In genomic region chr17:19787733-19788357, GRCh38 we compare ENCODE assay signal across 20 cellular contexts. TPM values are rescaled to one million over a fixed set of nuclear protein-coding genes. Genes with fewer than 3 reads are reported as not detected.
DNase-seq lines count a peak whose midpoint lies in the region; ATAC-seq and TF ChIP-seq lines count a peak whose summit lies in the region.
"Had no signal": no experiment of that assay in that cellular context is flagged by ENCODE, and none has a peak within 500 bp of the region (broad histone marks: within the 10 kb centered on the region; RNA-seq: fewer than 3 reads in every experiment).

No MANE protein-coding gene starts in this region.

- H3K9ac ChIP-seq in smooth muscle cell (ENCODE audit: low read depth) = no peak overlapping the region

- CTCF ChIA-PET in HEK293 (lab: Yijun Ruan, JAX) (interaction anchor here (0.5 to 1.0 kb wide), 5 partner anchors 22 to 286 kb away, joined by 3 to 6 read pairs (median 3); no protein-coding TSS in a partner anchor), RWPE1 (lab: Yijun Ruan, JAX) (interaction anchor here (0.7 kb wide), 1 partner anchor 155 kb away, joined by 4 read pairs; no protein-coding TSS in a partner anchor)

- no peaks in the 10 kb centered on the region for H3K9me3 ChIP-seq in HEK293 (ENCODE audit: control insufficient read depth, insufficient read depth, low read depth, low read length)
- no peaks in the 10 kb centered on the region for H3K9me3 ChIP-seq in esophagus squamous epithelium
- H3K9me3 ChIP-seq in mucosa of descending colon = no peaks in the 10 kb centered on the region
- H3K9me3 ChIP-seq in smooth muscle cell (replicated peaks; ENCODE audit: low read depth) = no peaks in the 10 kb centered on the region
- H3K9me3 ChIP-seq: BE2C, heart left ventricle, left ventricle myocardium inferior, neutrophil had no signal

- peak; percentile 54 for ATAC-seq in mucosa of descending colon
- ATAC-seq: activated naive CD8-positive, alpha-beta T cell treated with anti-CD3 and anti-CD28 coated beads, Interleukin-2, amount 50 U/mL, for 24 hours had no signal

- H3K36me3 ChIP-seq in HEK293 (ENCODE audit: control insufficient read depth in 2 of 2, insufficient read depth in 1 of 2, low read length in 2 of 2) (peaks cover 52 to 71% of the 10 kb centered on the region in 2 experiments), esophagus squamous epithelium (peaks cover 0 to 93% (median under 1%) of the 10 kb centered on the region in 3 donors), mucosa of descending colon (ENCODE audit: low read depth) (no peaks in the 10 kb centered on the region), smooth muscle cell (ENCODE audit: low read depth) (peaks cover 3% of the 10 kb centered on the region)
- H3K36me3 ChIP-seq: BE2C, neutrophil had no signal

- H3K79me2 ChIP-seq in smooth muscle cell (ENCODE audit: low read depth) = no peaks in the 10 kb centered on the region

- POLR2A ChIA-PET in HEK293 (lab: Yijun Ruan, JAX) = no interaction called here
- POLR2A ChIA-PET in RWPE1 (lab: Yijun Ruan, JAX; ENCODE audit: low non-redundant PET) = no interaction called here

- intact Hi-C loops in esophagus squamous epithelium (cut with DNase I) (no loop called here), mucosa of descending colon (cut with DNase I, micrococcal nuclease) (no loop called here), posterior vena cava (cut with DNase I) (no loop called here)

- no peaks in the 10 kb centered on the region for H3F3A ChIP-seq in smooth muscle cell (ENCODE audit: low read depth)

- no peak overlapping the region for H2AFZ ChIP-seq in smooth muscle cell (ENCODE audit: low read depth)

- DNase-seq in RWPE1 (ENCODE audit: low spot score) (no peak), esophagus squamous epithelium (lab: John Stamatoyannopoulos, UW) (no peak), mucosa of descending colon (no peak), smooth muscle cell (lab: John Stamatoyannopoulos, UW; ENCODE audit: unreplicated experiment) (no peak), mesenteric fat pad (ENCODE audit: low spot score) (no peak), posterior vena cava (ENCODE audit: low spot score) (no peak)
- DNase-seq: activated CD4-positive, CD25-positive, alpha-beta regulatory T cell treated with anti-CD3 and anti-CD28 coated beads, Interleukin-2, amount 50 U/mL, for 72 hours; activated naive CD8-positive, alpha-beta T cell treated with anti-CD3 and anti-CD28 coated beads, Interleukin-2, amount 50 U/mL, for 24 hours; BE2C; dermis blood vessel endothelial cell; heart left ventricle; left ventricle myocardium inferior; NCI-H1436 treated with DMSO at 0.1 percent for 48 hours; NCI-H2171 treated with DMSO at 0.1 percent for 48 hours; NCI-H774; OCI-M1; Right ventricle myocardium superior; stimulated activated CD8-positive, alpha-beta memory T cell treated with anti-CD3 and anti-CD28 coated beads, Interleukin-4, amount 100 ng/mL, for 48 hours had no signal

- TF ChIP-seq CTCF in HEK293 (tag by site-specific recombination; IDR thresholded peaks at IDR 0.05) = no peak
- no peak for TF ChIP-seq CTCF in RWPE1 (conservative IDR thresholded peaks at IDR 0.05; ENCODE audit: low read depth)
- TF ChIP-seq CTCF in esophagus squamous epithelium (IDR thresholded peaks at IDR 0.05) = no peak
- TF ChIP-seq CTCF in mucosa of descending colon (IDR thresholded peaks at IDR 0.05) = no peak
- no peak for TF ChIP-seq CTCF in smooth muscle cell (IDR thresholded peaks at IDR 0.05; ENCODE audit: borderline replicate concordance, insufficient read depth, poor library complexity, severe bottlenecking)

- no peaks in the 10 kb centered on the region for H4K20me1 ChIP-seq in smooth muscle cell (ENCODE audit: low read depth)

- 56 to 59% methylated on average over 4 to 7 of the region's 7 CpGs for WGBS in esophagus squamous epithelium, 2 donors
- WGBS in smooth muscle cell (ENCODE audit: low lambda C conversion rate) = 90% methylated on average over 7 of the region's 7 CpGs

- H3K4me2 ChIP-seq in smooth muscle cell = no peak overlapping the region

- H3K27me3 ChIP-seq in esophagus squamous epithelium = no peaks in the 10 kb centered on the region
- no peaks in the 10 kb centered on the region for H3K27me3 ChIP-seq in smooth muscle cell (ENCODE audit: low read depth)
- H3K27me3 ChIP-seq: BE2C, heart left ventricle, neutrophil had no signal

- no peak overlapping the region for H3K27ac ChIP-seq in HEK293 (ENCODE audit: extremely low read depth, low read depth, low read length)
- H3K27ac ChIP-seq in RWPE1 = peak overlapping the region; percentile 51
- H3K27ac ChIP-seq in esophagus squamous epithelium = peak overlapping the region; percentile 37 to 69 (median 55)
- no peak overlapping the region for H3K27ac ChIP-seq in smooth muscle cell (ENCODE audit: low read depth)
- H3K27ac ChIP-seq: heart left ventricle, left ventricle myocardium inferior, neutrophil had no signal

- H3K4me3 ChIP-seq in HEK293 (ENCODE audit: low read depth, low read length) (no peak overlapping the region), esophagus squamous epithelium (no peak overlapping the region), mucosa of descending colon (no peak overlapping the region), smooth muscle cell (no peak overlapping the region)
- H3K4me3 ChIP-seq: heart left ventricle, left ventricle myocardium inferior had no signal

- TF ChIP-seq POLR2A in esophagus squamous epithelium (IDR thresholded peaks at IDR 0.05) = no peak

- H3K4me1 ChIP-seq in HEK293 (ENCODE audit: control insufficient read depth, insufficient read depth, low read length) (no peaks in the 10 kb centered on the region), esophagus squamous epithelium (peaks cover 11 to 46% (median 16%) of the 10 kb centered on the region in 3 donors), mucosa of descending colon (ENCODE audit: low read depth) (no peaks in the 10 kb centered on the region), smooth muscle cell (ENCODE audit: low read depth) (no peaks in the 10 kb centered on the region)
- H3K4me1 ChIP-seq: BE2C, heart left ventricle, left ventricle myocardium inferior had no signal

TF ChIP-seq in HEK293, 187 proteins besides CTCF, POLR2A, EP300 and RAD21:
- TF ChIP-seq ZFHX2 (tag by site-specific recombination; conservative IDR thresholded peaks at IDR 0.05) = peak; percentile 60
- TF ChIP-seq ZNF677 (tag by site-specific recombination; IDR thresholded peaks at IDR 0.05) = no peak

RNA-seq across cellular contexts. Expression of gene ALDH3A1, which starts 39.7 kb away (rescaled TPM):
- total RNA-seq in esophagus squamous epithelium = 1,000 to 10,000 TPM in 1 of 4 donors, 100 to 1,000 TPM in 3; 480 to 2,454 (median 606) TPM
- 1 to 10 TPM in 2 of 3 donors, under 1 TPM in 1; 0.60 to 5.9 (median 3.1) TPM for total RNA-seq in mucosa of descending colon
- 0.18 TPM in 1 of 2 replicates, not detected in the other for total RNA-seq in smooth muscle cell
- polyA plus RNA-seq in smooth muscle cell = not detected in 2 replicates
- total RNA-seq in mesenteric fat pad = 1.3 TPM
- under 1 TPM in 1 of 2 donors, not detected in 1; 0.46 TPM for total RNA-seq in posterior vena cava
- total RNA-seq: left ventricle myocardium inferior had no signal

Comparison
In these comparisons a context has a peak if more than half of its experiments do, and no peak if none do; other contexts are left out.
1. H3K27ac ChIP-seq: peak in RWPE1 (single experiment) and esophagus squamous epithelium (4 of 4); none in HEK293 (single experiment) and smooth muscle cell (single experiment).
2. RNA of gene ALDH3A1, which starts 39.7 kb away (total RNA-seq): 480 to 2,454 TPM in esophagus squamous epithelium; 0.60 to 5.9 TPM in mucosa of descending colon, 1.3 TPM in mesenteric fat pad (single experiment), 0.46 TPM in posterior vena cava and 0.18 TPM in smooth muscle cell; every median in the first group is over 10 times any median in the second.